32 cellular contexts compared by ENCODE assay signal in genomic region chr19:32933571-32933970, GRCh38.
"Had no signal": no experiment of that assay in that cellular context is flagged by ENCODE, and none has a peak within 500 bp of the region (broad histone marks: within the 10 kb centered on the region; RNA-seq: fewer than 3 reads in every experiment).

No MANE protein-coding gene starts in this region.

- DNase-seq: activated CD4-positive, alpha-beta T cell treated with anti-CD3 and anti-CD28 coated beads for 1 hour; activated CD4-positive, alpha-beta T cell treated with anti-CD3 and anti-CD28 coated beads for 48 hours; activated CD4-positive, alpha-beta T cell treated with anti-CD3 and anti-CD28 coated beads, Interleukin-2, amount 50 U/mL, for 4 hours; activated CD4-positive, CD25-positive, alpha-beta regulatory T cell; activated CD8-positive, alpha-beta T cell treated with anti-CD3 and anti-CD28 coated beads for 36 hours; activated gamma-delta T cell; activated naive CD4-positive, alpha-beta T cell treated with Interleukin-2 at 50 U/mL for 16 hours; activated T-cell treated with anti-CD3 and anti-CD28 coated beads, Interleukin-2, amount 50 U/mL, for 1 hour; activated T-cell treated with anti-CD3 and anti-CD28 coated beads, Interleukin-2, amount 50 U/mL, for 72 hours; amniotic stem cell; brain microvascular endothelial cell; Karpas-422; KBM-7; MG63; NCI-H1048; NCI-H1105 treated with DMSO at 0.1 percent for 48 hours; NCI-H1436; NCI-H1694; NCI-H1930; NCI-H2081 treated with DMSO at 0.1 percent for 48 hours; NCI-H345; NCI-H524 treated with DMSO at 0.1 percent for 48 hours; SHP77; SJCRH30; T1000; WERI-Rb-1 had no signal

- H3K4me3 Mint-ChIP-seq: activated CD8-positive, alpha-beta T cell treated with anti-CD3 and anti-CD28 coated beads for 36 hours; activated naive CD8-positive, alpha-beta T cell; activated T-cell treated with anti-CD3 and anti-CD28 coated beads, Interleukin-2, amount 50 U/mL, for 72 hours; central memory CD8-positive, alpha-beta T cell had no signal

- ATAC-seq: activated CD8-positive, alpha-beta T cell treated with anti-CD3 and anti-CD28 coated beads for 36 hours; activated T-cell treated with anti-CD3 and anti-CD28 coated beads, Interleukin-2, amount 50 U/mL, for 72 hours; Panc1 had no signal

- H3K9me3 Mint-ChIP-seq: central memory CD8-positive, alpha-beta T cell had no signal

- H3K27me3 Mint-ChIP-seq: activated CD8-positive, alpha-beta T cell treated with anti-CD3 and anti-CD28 coated beads for 36 hours; activated naive CD8-positive, alpha-beta T cell; central memory CD8-positive, alpha-beta T cell had no signal

- H3K4me3 ChIP-seq: cardiac muscle cell, MG63, SJCRH30, SK-N-MC had no signal

- H3K27me3 ChIP-seq: brain microvascular endothelial cell, cardiac muscle cell, MG63, SJCRH30 had no signal

- H3K27ac Mint-ChIP-seq: activated CD8-positive, alpha-beta T cell treated with anti-CD3 and anti-CD28 coated beads for 36 hours; activated naive CD8-positive, alpha-beta T cell; activated T-cell treated with anti-CD3 and anti-CD28 coated beads, Interleukin-2, amount 50 U/mL, for 72 hours; activated T-helper 2 cell treated with anti-CD3 and anti-CD28 coated beads, Interferon-gamma antibody, Interleukin-2, Interleukin-4, amounts not matched to agents 10 μg/mL and 5 μg/mL and 100 μg/mL, durations not matched to agents 14 hours and 24 hours and 36 hours had no signal

- H3K27ac ChIP-seq: brain microvascular endothelial cell, cardiac muscle cell, SJCRH30, SK-N-MC, WERI-Rb-1 had no signal

- H3K36me3 ChIP-seq: cardiac muscle cell had no signal

- H3K4me1 ChIP-seq: SJCRH30 had no signal
